24 cellular contexts compared by ENCODE assay signal in the genomic region with DNA sequence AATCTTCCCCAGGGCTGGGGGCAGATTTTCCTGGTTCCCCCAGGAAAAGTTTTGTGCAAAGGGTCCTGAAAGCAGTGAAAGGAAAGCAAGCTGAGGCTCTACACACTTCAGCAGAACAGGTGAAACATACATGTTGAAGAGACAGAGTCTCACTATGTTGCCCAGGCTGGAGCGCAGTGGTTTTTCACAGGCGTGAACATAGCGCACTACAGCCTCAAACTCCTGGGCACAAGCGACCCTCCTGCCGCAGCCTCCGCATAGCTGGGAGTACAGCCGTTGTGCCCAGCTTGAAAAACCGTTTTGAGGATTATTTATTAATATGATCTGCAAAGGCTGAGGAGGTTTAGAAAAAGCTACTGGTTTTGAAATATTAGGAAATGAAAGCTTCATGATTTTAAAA.
"Had no signal": no experiment of that assay in that cellular context is flagged by ENCODE, and none has a peak within 500 bp of the region (broad histone marks: within the 10 kb centered on the region; RNA-seq: fewer than 3 reads in every experiment).

No MANE protein-coding gene starts in this region.

- H3K4me2 ChIP-seq: neural progenitor cell, smooth muscle cell had no signal

- H3K36me3 ChIP-seq: heart left ventricle, neural progenitor cell, pancreas, suprapubic skin, thyroid gland, upper lobe of left lung, uterus had no signal

- H3K27me3 ChIP-seq: heart left ventricle, neural progenitor cell, pancreas, suprapubic skin, thyroid gland, upper lobe of left lung, uterus had no signal

- H3K9me3 Mint-ChIP-seq: natural killer cell treated with Interleukin-12 subunit alpha and Interleukin-12 subunit beta and Interleukin-15 and Interleukin-18, amount 100 ng/mL, for 72 hours; neural progenitor cell; stimulated activated effector memory CD8-positive, alpha-beta T cell treated with anti-CD3 and anti-CD28 coated beads, Interleukin-12 subunit alpha, Interleukin-12 subunit beta, amount 100 ng/mL, for 72 hours had no signal

- H3K9me3 ChIP-seq: heart left ventricle, pancreas, suprapubic skin, thyroid gland, upper lobe of left lung, uterus had no signal

- H3K4me3 Mint-ChIP-seq: natural killer cell treated with Interleukin-12 subunit alpha and Interleukin-12 subunit beta and Interleukin-15 and Interleukin-18, amount 100 ng/mL, for 72 hours; neural progenitor cell; stimulated activated effector memory CD8-positive, alpha-beta T cell treated with anti-CD3 and anti-CD28 coated beads, Interleukin-12 subunit alpha, Interleukin-12 subunit beta, amount 100 ng/mL, for 72 hours had no signal

- H3K4me1 ChIP-seq: suprapubic skin had no signal

- H3K27me3 Mint-ChIP-seq: natural killer cell treated with Interleukin-12 subunit alpha and Interleukin-12 subunit beta and Interleukin-15 and Interleukin-18, amount 100 ng/mL, for 72 hours; progenitor cell of endocrine pancreas had no signal

- H3K4me3 ChIP-seq: heart left ventricle, lung, neural progenitor cell, pancreas, smooth muscle cell, suprapubic skin, thyroid gland, upper lobe of left lung, uterus had no signal

- H3K36me3 Mint-ChIP-seq: natural killer cell treated with Interleukin-12 subunit alpha and Interleukin-12 subunit beta and Interleukin-15 and Interleukin-18, amount 100 ng/mL, for 72 hours had no signal

- H3K27ac ChIP-seq: heart left ventricle, neural progenitor cell, suprapubic skin, thyroid gland, upper lobe of left lung, uterus had no signal

- DNase-seq: effector CD4-positive, alpha-beta T cell; heart left ventricle; hippocampal formation; left colon; left ventricle myocardium superior; mesenchymal stem cell; midbrain; nucleus accumbens; pancreas; right cardiac atrium; stimulated activated CD4-positive, alpha-beta T cell treated with anti-CD3 and anti-CD28 coated beads, Interleukin-4, amount 100 ng/mL, for 1 hour; stimulated activated CD8-positive, alpha-beta memory T cell treated with anti-CD3 and anti-CD28 coated beads, Interleukin-4, amount 100 ng/mL, for 48 hours; stimulated activated naive CD8-positive, alpha-beta T cell treated with anti-CD3 and anti-CD28 coated beads, Interleukin-15, Interleukin-2, amounts not matched to agents 100 U/mL and 50 U/mL, for 24 hours; thyroid gland; upper lobe of left lung; uterus had no signal

- FAIRE-seq: frontal cortex, pancreas had no signal

- ATAC-seq: heart left ventricle; left colon; left ventricle myocardium superior; natural killer cell treated with Interleukin-12 subunit alpha and Interleukin-12 subunit beta and Interleukin-15 and Interleukin-18, amount 100 ng/mL, for 72 hours; stimulated activated effector memory CD8-positive, alpha-beta T cell treated with anti-CD3 and anti-CD28 coated beads, Interleukin-12 subunit alpha, Interleukin-12 subunit beta, amount 100 ng/mL, for 72 hours; stimulated activated naive CD8-positive, alpha-beta T cell treated with anti-CD3 and anti-CD28 coated beads, Interleukin-15, Interleukin-2, amounts not matched to agents 100 U/mL and 50 U/mL, for 24 hours had no signal

- H2AFZ ChIP-seq: neural progenitor cell had no signal

- H3K9ac ChIP-seq: neural progenitor cell had no signal

- H3K27ac Mint-ChIP-seq: natural killer cell treated with Interleukin-12 subunit alpha and Interleukin-12 subunit beta and Interleukin-15 and Interleukin-18, amount 100 ng/mL, for 72 hours; neural progenitor cell; progenitor cell of endocrine pancreas; stimulated activated effector memory CD8-positive, alpha-beta T cell treated with anti-CD3 and anti-CD28 coated beads, Interleukin-12 subunit alpha, Interleukin-12 subunit beta, amount 100 ng/mL, for 72 hours had no signal
